In genomic region chr11:13321431-13321830, GRCh38 we compare ENCODE assay signal across 16 cellular contexts. TPM values are rescaled to one million over a fixed set of nuclear protein-coding genes. Genes with fewer than 3 reads are reported as not detected.
DNase-seq lines count a peak whose midpoint lies in the region; ATAC-seq and TF ChIP-seq lines count a peak whose summit lies in the region.
"Had no signal": no experiment of that assay in that cellular context is flagged by ENCODE, and none has a peak within 500 bp of the region (broad histone marks: within the 10 kb centered on the region; RNA-seq: fewer than 3 reads in every experiment).

No MANE protein-coding gene starts in this region.

- BruUV-seq in mammary epithelial cell (replicated peaks; lab: Mats Ljungman, UMichigan) = no TSS peak

- H3K27me3 Mint-ChIP-seq in CD4-positive, CD25-positive, alpha-beta regulatory T cell = no peaks in the 10 kb centered on the region
- no peaks in the 10 kb centered on the region for H3K27me3 Mint-ChIP-seq in activated T-helper 17 cell treated with anti-CD3 and anti-CD28 coated beads, Interleukin-2, amount 50 U/mL, for 72 hours
- no peaks in the 10 kb centered on the region for H3K27me3 Mint-ChIP-seq in natural killer cell (ENCODE audit: low read depth in 2 of 2)

- 100% methylated on average over 2 of the region's 2 CpGs for WGBS in mammary epithelial cell (ENCODE audit: low coverage, missing lambda C conversion rate)

- no peak overlapping the region for H3K9ac ChIP-seq in mammary epithelial cell (ENCODE audit: insufficient read depth, low read length)

- peaks cover 57% of the 10 kb centered on the region for H3K79me2 ChIP-seq in mammary epithelial cell (ENCODE audit: insufficient read depth, low read length)

- no peak overlapping the region for H2AFZ ChIP-seq in mammary epithelial cell (ENCODE audit: low read depth, low read length)

- no peaks in the 10 kb centered on the region for H3K9me3 ChIP-seq in CD4-positive, CD25-positive, alpha-beta regulatory T cell (ENCODE audit: control insufficient read depth in 2 of 2, low read length in 2 of 2)
- no peaks in the 10 kb centered on the region for H3K9me3 ChIP-seq in mammary epithelial cell (replicated peaks; ENCODE audit: insufficient read depth, low read length)
- H3K9me3 ChIP-seq: SJCRH30 had no signal

- TF ChIP-seq CTCF in natural killer cell (IDR thresholded peaks at IDR 0.05) (no peak), mammary epithelial cell (conservative IDR thresholded peaks at IDR 0.05 in 1 of 2, IDR thresholded peaks at IDR 0.05 in 1 of 2; ENCODE audit: extremely low read depth in 1 of 2, insufficient read depth in 1 of 2, low read depth in 1 of 2, low read length in 2 of 2) (no peak)

- peak overlapping the region; percentile 65 to 73 (median 68) for H3K27ac Mint-ChIP-seq in CD4-positive, CD25-positive, alpha-beta regulatory T cell
- H3K27ac Mint-ChIP-seq in activated T-helper 17 cell treated with anti-CD3 and anti-CD28 coated beads, Interleukin-2, amount 50 U/mL, for 72 hours = peak overlapping the region; percentile 63
- H3K27ac Mint-ChIP-seq in natural killer cell = peak overlapping the region; percentile 77 to 84
- H3K27ac Mint-ChIP-seq: HFFc6 had no signal

- H3K27ac ChIP-seq in CD4-positive, CD25-positive, alpha-beta regulatory T cell (ENCODE audit: insufficient read depth, low read length, poor library complexity, severe bottlenecking) = no peak overlapping the region
- no peak overlapping the region for H3K27ac ChIP-seq in mammary epithelial cell (ENCODE audit: insufficient read depth, low read depth, low read length)
- H3K27ac ChIP-seq: SJCRH30 had no signal

- H3K4me1 ChIP-seq in CD4-positive, CD25-positive, alpha-beta regulatory T cell (ENCODE audit: control insufficient read depth, insufficient read depth, low read length, poor library complexity, severe bottlenecking) = peaks cover 27% of the 10 kb centered on the region
- peaks cover 5% of the 10 kb centered on the region for H3K4me1 ChIP-seq in mammary epithelial cell (ENCODE audit: insufficient read depth, low read length)
- H3K4me1 ChIP-seq: SJCRH30 had no signal

- no peak for DNase-seq in CD4-positive, CD25-positive, alpha-beta regulatory T cell
- no peak for DNase-seq in natural killer cell
- no peak for DNase-seq in NCI-H2107 (lab: John Stamatoyannopoulos, UW)
- no peak for DNase-seq in DMS79 (lab: John Stamatoyannopoulos, UW)
- DNase-seq in mammary epithelial cell = no peak
- DNase-seq: AML-193, COR-L47, HFFc6, NCI-H1417 treated with DMSO at 0.1 percent for 48 hours, NCI-H2029 treated with DMSO at 0.1 percent for 48 hours, NCI-H82, PC-3, SJCRH30 had no signal

- no peaks in the 10 kb centered on the region for H3K27me3 ChIP-seq in CD4-positive, CD25-positive, alpha-beta regulatory T cell (ENCODE audit: control insufficient read depth, insufficient read depth, low read length)
- no peaks in the 10 kb centered on the region for H3K27me3 ChIP-seq in mammary epithelial cell (ENCODE audit: insufficient read depth, low read length)
- H3K27me3 ChIP-seq: SJCRH30 had no signal

- dilution Hi-C loops in mammary epithelial cell (cut with HindIII; ENCODE audit: low sequenced_read_pairs) = no loop called here

- peaks cover 26% of the 10 kb centered on the region for H3K36me3 ChIP-seq in CD4-positive, CD25-positive, alpha-beta regulatory T cell (ENCODE audit: control insufficient read depth, insufficient read depth, low read length)
- no peaks in the 10 kb centered on the region for H3K36me3 ChIP-seq in mammary epithelial cell (ENCODE audit: insufficient read depth, low read length)
- H3K36me3 ChIP-seq: SJCRH30 had no signal

- H3K4me1 Mint-ChIP-seq in CD4-positive, CD25-positive, alpha-beta regulatory T cell = peaks cover 34 to 80% (median 52%) of the 10 kb centered on the region in 4 donors
- H3K4me1 Mint-ChIP-seq in activated T-helper 17 cell treated with anti-CD3 and anti-CD28 coated beads, Interleukin-2, amount 50 U/mL, for 72 hours = peaks cover 46% of the 10 kb centered on the region
- H3K4me1 Mint-ChIP-seq in natural killer cell = peaks cover 85 to 86% of the 10 kb centered on the region in 2 donors

- H4K20me1 ChIP-seq in mammary epithelial cell (ENCODE audit: insufficient read depth, low read length) = no peaks in the 10 kb centered on the region

- H3K36me3 Mint-ChIP-seq in CD4-positive, CD25-positive, alpha-beta regulatory T cell = peaks cover 23% of the 10 kb centered on the region
- peaks cover 46% of the 10 kb centered on the region for H3K36me3 Mint-ChIP-seq in activated T-helper 17 cell treated with anti-CD3 and anti-CD28 coated beads, Interleukin-2, amount 50 U/mL, for 72 hours (ENCODE audit: low read depth)
- H3K36me3 Mint-ChIP-seq in natural killer cell = no peaks in the 10 kb centered on the region

- CTCF ChIA-PET in mammary epithelial cell (lab: Charles Lee; ENCODE audit: low non-redundant PET) = no interaction called here

- ATAC-seq in CD4-positive, CD25-positive, alpha-beta regulatory T cell (ENCODE audit: low read depth in 2 of 2) = no peak
- ATAC-seq in GM18868 (IDR thresholded peaks at IDR 0.05; ENCODE audit: unreplicated experiment) = peak; percentile 51
- ATAC-seq in activated T-helper 17 cell treated with anti-CD3 and anti-CD28 coated beads, Interleukin-2, amount 50 U/mL, for 72 hours (replicated peaks) = no peak
- ATAC-seq in natural killer cell = no peak
- ATAC-seq: PC-3 had no signal

- intact Hi-C loops in natural killer cell (cut with micrococcal nuclease) = no loop called here
- intact Hi-C loops in mammary epithelial cell (cut with micrococcal nuclease) = no loop called here

- H3K9me3 Mint-ChIP-seq in CD4-positive, CD25-positive, alpha-beta regulatory T cell = peaks cover 0 to 1% (median 0%) of the 10 kb centered on the region in 7 donors
- H3K9me3 Mint-ChIP-seq in activated T-helper 17 cell treated with anti-CD3 and anti-CD28 coated beads, Interleukin-2, amount 50 U/mL, for 72 hours = no peaks in the 10 kb centered on the region
- no peaks in the 10 kb centered on the region for H3K9me3 Mint-ChIP-seq in natural killer cell
- H3K9me3 Mint-ChIP-seq: HFFc6 had no signal

- H3K4me3 Mint-ChIP-seq in CD4-positive, CD25-positive, alpha-beta regulatory T cell = no peak overlapping the region
- no peak overlapping the region for H3K4me3 Mint-ChIP-seq in activated T-helper 17 cell treated with anti-CD3 and anti-CD28 coated beads, Interleukin-2, amount 50 U/mL, for 72 hours
- H3K4me3 Mint-ChIP-seq in natural killer cell = peak overlapping the region; percentile 29
- H3K4me3 Mint-ChIP-seq: CD14-positive monocyte, HFFc6 had no signal

- no peak overlapping the region for H3K4me3 ChIP-seq in CD4-positive, CD25-positive, alpha-beta regulatory T cell (ENCODE audit: low read depth, low read length)
- no peak overlapping the region for H3K4me3 ChIP-seq in mammary epithelial cell (replicated peaks in 1 of 3; ENCODE audit: insufficient read depth in 1 of 3, low read depth in 2 of 3, low read length in 3 of 3)
- H3K4me3 ChIP-seq: SJCRH30 had no signal

- no peak overlapping the region for H3K4me2 ChIP-seq in mammary epithelial cell (ENCODE audit: insufficient read depth, low read depth, low read length)

- in situ Hi-C loops in mammary epithelial cell (cut with MboI; ENCODE audit: low sequenced_read_pairs in 2 of 2) = no loop called here

RNA-seq across cellular contexts. Expression of gene BMAL1, which starts 43.8 kb away (rescaled TPM):
- 104 TPM for total RNA-seq in CD4-positive, CD25-positive, alpha-beta regulatory T cell
- polyA plus RNA-seq in CD4-positive, CD25-positive, alpha-beta regulatory T cell = 10 to 100 TPM; 16.3 to 21.3 (median 19.4) TPM
- total RNA-seq in activated T-helper 17 cell treated with anti-CD3 and anti-CD28 coated beads, Interleukin-2, amount 50 U/mL, for 72 hours = 10 to 100 TPM; 41.6 to 44.7 TPM
- total RNA-seq in natural killer cell (100 to 1,000 TPM; 142 to 162 (median 145) TPM), mammary epithelial cell (10 to 100 TPM; 20.8 to 21.2 TPM)
- 15.9 TPM for polyA plus RNA-seq in mammary epithelial cell
- 41.6 TPM for polyA minus RNA-seq in mammary epithelial cell
